Comparison of ENCODE assay signal across 8 cellular contexts in genomic region chr7:135801045-135801693, GRCh38. TPM values are rescaled to one million over a fixed set of nuclear protein-coding genes. Genes with fewer than 3 reads are reported as not detected.
DNase-seq lines count a peak whose midpoint lies in the region; ATAC-seq and TF ChIP-seq lines count a peak whose summit lies in the region.

No MANE protein-coding gene starts in this region.

- ATAC-seq in GM18868 (IDR thresholded peaks at IDR 0.05; ENCODE audit: unreplicated experiment) (peak; percentile 77), HG03342 (IDR thresholded peaks at IDR 0.05; ENCODE audit: unreplicated experiment) (peak; percentile 69), Right ventricle myocardium superior (ENCODE audit: poor library complexity) (peak; percentile 82)

- H3K36me3 Mint-ChIP-seq in activated T-helper 1 cell treated with anti-CD3 and anti-CD28 coated beads, Interleukin-12 subunit alpha, Interleukin-12 subunit beta, Interleukin-2, Interleukin-4 antibody, amounts not matched to agents 30 ng/mL and 10 ng/mL and 1 ng/mL, durations not matched to agents 14 hours and 24 hours and 36 hours (ENCODE audit: low read depth), result no peaks in the 10 kb centered on the region
- H3K36me3 Mint-ChIP-seq in progenitor cell of endocrine pancreas (ENCODE audit: insufficient read depth), result no peaks in the 10 kb centered on the region

- no peak overlapping the region for H3K27ac Mint-ChIP-seq in activated T-helper 1 cell treated with anti-CD3 and anti-CD28 coated beads, Interleukin-12 subunit alpha, Interleukin-12 subunit beta, Interleukin-2, Interleukin-4 antibody, amounts not matched to agents 30 ng/mL and 10 ng/mL and 1 ng/mL, durations not matched to agents 14 hours and 24 hours and 36 hours
- H3K27ac Mint-ChIP-seq in progenitor cell of endocrine pancreas, result no peak overlapping the region

- H3K9me3 Mint-ChIP-seq in activated T-helper 1 cell treated with anti-CD3 and anti-CD28 coated beads, Interleukin-12 subunit alpha, Interleukin-12 subunit beta, Interleukin-2, Interleukin-4 antibody, amounts not matched to agents 30 ng/mL and 10 ng/mL and 1 ng/mL, durations not matched to agents 14 hours and 24 hours and 36 hours, result no peaks in the 10 kb centered on the region
- no peaks in the 10 kb centered on the region for H3K9me3 Mint-ChIP-seq in progenitor cell of endocrine pancreas (ENCODE audit: low read depth)

- H3K27me3 Mint-ChIP-seq in activated T-helper 1 cell treated with anti-CD3 and anti-CD28 coated beads, Interleukin-12 subunit alpha, Interleukin-12 subunit beta, Interleukin-2, Interleukin-4 antibody, amounts not matched to agents 30 ng/mL and 10 ng/mL and 1 ng/mL, durations not matched to agents 14 hours and 24 hours and 36 hours (ENCODE audit: insufficient read depth), result peaks cover 9% of the 10 kb centered on the region
- H3K27me3 Mint-ChIP-seq in progenitor cell of endocrine pancreas, result no peaks in the 10 kb centered on the region

- peaks cover 9% of the 10 kb centered on the region for H3K4me1 Mint-ChIP-seq in activated T-helper 1 cell treated with anti-CD3 and anti-CD28 coated beads, Interleukin-12 subunit alpha, Interleukin-12 subunit beta, Interleukin-2, Interleukin-4 antibody, amounts not matched to agents 30 ng/mL and 10 ng/mL and 1 ng/mL, durations not matched to agents 14 hours and 24 hours and 36 hours (ENCODE audit: low read depth)
- peaks cover 20% of the 10 kb centered on the region for H3K4me1 Mint-ChIP-seq in progenitor cell of endocrine pancreas (ENCODE audit: low read depth)

- TF ChIP-seq CTCF in progenitor cell of endocrine pancreas (IDR thresholded peaks at IDR 0.05; ENCODE audit: unreplicated experiment), result peak; percentile 92

- DNase-seq in D341Med (ENCODE audit: low spot score), result peak; percentile 69
- peak; percentile 69 for DNase-seq in NCI-H2227 treated with DMSO at 0.1 percent for 48 hours (lab: John Stamatoyannopoulos, UW)
- DNase-seq in activated T-helper 1 cell treated with anti-CD3 and anti-CD28 coated beads, Interleukin-12 subunit alpha, Interleukin-12 subunit beta, Interleukin-2, Interleukin-4 antibody, amounts not matched to agents 30 ng/mL and 10 ng/mL and 1 ng/mL, durations not matched to agents 14 hours and 24 hours and 36 hours (ENCODE audit: low spot score), result peak; percentile 20
- DNase-seq in Right ventricle myocardium superior, result no peak
- peak; percentile 26 for DNase-seq in progenitor cell of endocrine pancreas (ENCODE audit: low spot score, unreplicated experiment)
- no peak for DNase-seq in activated CD8-positive, alpha-beta memory T cell treated with anti-CD3 and anti-CD28 coated beads for 24 hours

- intact Hi-C loops in activated T-helper 1 cell treated with anti-CD3 and anti-CD28 coated beads, Interleukin-12 subunit alpha, Interleukin-12 subunit beta, Interleukin-2, Interleukin-4 antibody, amounts not matched to agents 30 ng/mL and 10 ng/mL and 1 ng/mL, durations not matched to agents 14 hours and 24 hours and 36 hours (cut with micrococcal nuclease), result loop anchor here (1.0 to 10.0 kb wide), 4 partner anchors 129 to 604 kb away; no protein-coding TSS in a partner anchor
- intact Hi-C loops in Right ventricle myocardium superior (cut with DNase I), result loop anchor here (2.0 kb wide), 1 partner anchor 208 kb away; no protein-coding TSS in a partner anchor

- H3K4me3 Mint-ChIP-seq in activated T-helper 1 cell treated with anti-CD3 and anti-CD28 coated beads, Interleukin-12 subunit alpha, Interleukin-12 subunit beta, Interleukin-2, Interleukin-4 antibody, amounts not matched to agents 30 ng/mL and 10 ng/mL and 1 ng/mL, durations not matched to agents 14 hours and 24 hours and 36 hours, result no peak overlapping the region
- no peak overlapping the region for H3K4me3 Mint-ChIP-seq in progenitor cell of endocrine pancreas (ENCODE audit: low read depth)

RNA-seq across cellular contexts. Expression of gene FAM180A, which starts 52.6 kb away (rescaled TPM):
- not detected in 2 replicates for total RNA-seq in activated T-helper 1 cell treated with anti-CD3 and anti-CD28 coated beads, Interleukin-12 subunit alpha, Interleukin-12 subunit beta, Interleukin-2, Interleukin-4 antibody, amounts not matched to agents 30 ng/mL and 10 ng/mL and 1 ng/mL, durations not matched to agents 14 hours and 24 hours and 36 hours
- total RNA-seq in Right ventricle myocardium superior (5.9 TPM), progenitor cell of endocrine pancreas (not detected in 2 replicates)

Comparison
In these comparisons a context has a peak if more than half of its experiments do, and no peak if none do; other contexts are left out.
1. DNase-seq: peak in D341Med (single experiment), NCI-H2227 treated with DMSO at 0.1 percent for 48 hours (single experiment), activated T-helper 1 cell treated with anti-CD3 and anti-CD28 coated beads, Interleukin-12 subunit alpha, Interleukin-12 subunit beta, Interleukin-2, Interleukin-4 antibody, amounts not matched to agents 30 ng/mL and 10 ng/mL and 1 ng/mL, durations not matched to agents 14 hours and 24 hours and 36 hours (single experiment) and progenitor cell of endocrine pancreas (single experiment); none in Right ventricle myocardium superior (single experiment) and activated CD8-positive, alpha-beta memory T cell treated with anti-CD3 and anti-CD28 coated beads for 24 hours (single experiment).
2. Peak in every context shown above with its lines, with median percentiles within 50 percentile points of each other: ATAC-seq.